ENCODE assay signal across 8 cellular contexts in the genomic region with DNA sequence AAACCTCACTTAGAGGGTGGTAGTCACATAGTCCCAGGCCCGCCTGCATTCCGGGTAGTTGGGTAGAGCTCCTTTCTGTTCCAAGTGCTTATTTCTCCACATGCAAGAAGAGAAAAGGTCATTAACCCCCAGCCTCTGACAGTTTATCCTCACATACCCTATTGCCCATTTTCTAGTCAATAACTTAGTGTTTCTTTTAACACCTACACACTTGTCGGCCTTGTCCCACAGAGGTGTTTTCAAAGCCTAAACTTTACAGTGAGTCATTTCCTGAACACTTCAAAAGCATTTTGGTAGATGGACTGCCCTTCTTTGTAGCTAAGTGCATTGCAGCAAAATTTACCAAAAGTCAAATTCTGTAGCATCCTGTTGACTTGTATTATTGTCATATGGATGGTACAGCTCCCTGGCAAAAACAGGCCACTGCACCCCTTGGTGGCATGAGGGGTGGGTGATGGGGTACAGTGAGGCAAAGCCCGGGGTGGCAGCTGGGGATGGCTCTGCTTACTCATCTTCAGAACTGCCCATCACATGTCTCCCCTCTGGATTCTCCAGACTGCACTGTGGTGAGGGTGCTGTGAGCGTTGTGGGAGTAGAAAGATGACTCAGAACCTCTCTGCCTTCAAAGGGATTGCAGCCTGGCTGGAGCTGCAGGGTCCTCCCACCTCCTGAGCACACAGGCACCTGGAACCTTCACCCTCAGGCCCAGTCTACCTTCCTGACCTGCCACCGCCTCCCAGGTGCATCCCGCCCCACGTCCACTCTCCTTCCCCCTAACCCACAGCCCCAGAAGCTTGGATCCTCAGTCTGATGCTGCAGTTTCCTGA. TPM values are rescaled to one million over a fixed set of nuclear protein-coding genes. Genes with fewer than 3 reads are reported as not detected.
DNase-seq lines count a peak whose midpoint lies in the region; ATAC-seq, FAIRE-seq and TF ChIP-seq lines count a peak whose summit lies in the region.

No MANE protein-coding gene starts in this region.

- H3K4me3 ChIP-seq in tibial artery, result no peak overlapping the region

- intact Hi-C loops in tibial artery (cut with DNase I; ENCODE audit: low total_unique reads), result no loop called here

- no peaks in the 10 kb centered on the region for H3K36me3 ChIP-seq in tibial artery

- no peak overlapping the region for H3K27ac ChIP-seq in tibial artery

- no peaks in the 10 kb centered on the region for H3K27me3 Mint-ChIP-seq in activated T-cell treated with anti-CD3 and anti-CD28 coated beads, Interleukin-2, amount 50 U/mL, for 4 hours (ENCODE audit: low read depth)

- no peak for TF ChIP-seq CTCF in GM10266 (IDR thresholded peaks at IDR 0.05; ENCODE audit: control insufficient read depth, insufficient read depth, low read depth, missing control alignments)
- no peak for TF ChIP-seq CTCF in tibial artery (IDR thresholded peaks at IDR 0.05)

- H3K36me3 Mint-ChIP-seq in activated T-cell treated with anti-CD3 and anti-CD28 coated beads, Interleukin-2, amount 50 U/mL, for 4 hours (ENCODE audit: insufficient read depth), result no peaks in the 10 kb centered on the region

- peaks cover 61% of the 10 kb centered on the region for H3K4me1 Mint-ChIP-seq in activated T-cell treated with anti-CD3 and anti-CD28 coated beads, Interleukin-2, amount 50 U/mL, for 4 hours (ENCODE audit: low read depth)

- H3K9me3 ChIP-seq in tibial artery, result no peaks in the 10 kb centered on the region

- no peaks in the 10 kb centered on the region for H3K9me3 Mint-ChIP-seq in activated T-cell treated with anti-CD3 and anti-CD28 coated beads, Interleukin-2, amount 50 U/mL, for 4 hours

- FAIRE-seq in HTR-8/SVneo (lab: Jason Lieb, UNC), result peak; percentile 62

- ATAC-seq in activated T-cell treated with anti-CD3 and anti-CD28 coated beads, Interleukin-2, amount 50 U/mL, for 4 hours, result peak; percentile 89

- peak overlapping the region; percentile 48 for H3K4me3 Mint-ChIP-seq in activated T-cell treated with anti-CD3 and anti-CD28 coated beads, Interleukin-2, amount 50 U/mL, for 4 hours

- peaks cover 0 to 32% of the 10 kb centered on the region in 2 donors for H3K27me3 ChIP-seq in tibial artery

- no peaks in the 10 kb centered on the region for H3K4me1 ChIP-seq in tibial artery

- peak; percentile 32 for DNase-seq in GM10266 (ENCODE audit: extremely low spot score)
- DNase-seq in HTR-8/SVneo (ENCODE audit: insufficient read length, low spot score), result peak; percentile 67
- peak; percentile 32 for DNase-seq in activated T-cell treated with anti-CD3 and anti-CD28 coated beads, Interleukin-2, amount 50 U/mL, for 4 hours
- peak; percentile 17 for DNase-seq in inferior parietal cortex (ENCODE audit: extremely low spot score)
- DNase-seq in stimulated activated CD8-positive, alpha-beta memory T cell treated with anti-CD3 and anti-CD28 coated beads, Interleukin-2, amount 100 ng/mL, for 1 hour (ENCODE audit: low read depth in 2 of 2), result peak; percentile 19 to 27
- no peak for DNase-seq in tibial artery
- DNase-seq in SIG-M5 treated with dmso at 0.1 percent for 504 hours (lab: John Stamatoyannopoulos, UW; ENCODE audit: unreplicated experiment), result no peak
- DNase-seq in NCI-H146 treated with DMSO at 0.1 percent for 48 hours (lab: John Stamatoyannopoulos, UW; ENCODE audit: unreplicated experiment), result no peak

RNA-seq across cellular contexts. Expression of a gene that starts 45.8 kb away (rescaled TPM):
- total RNA-seq in activated T-cell treated with anti-CD3 and anti-CD28 coated beads, Interleukin-2, amount 50 U/mL, for 4 hours, result not detected

Comparison
In these comparisons a context has a peak if more than half of its experiments do, and no peak if none do; other contexts are left out.
1. DNase-seq: peak in GM10266 (single experiment), HTR-8/SVneo (single experiment), activated T-cell treated with anti-CD3 and anti-CD28 coated beads, Interleukin-2, amount 50 U/mL, for 4 hours (single experiment), inferior parietal cortex (single experiment) and stimulated activated CD8-positive, alpha-beta memory T cell treated with anti-CD3 and anti-CD28 coated beads, Interleukin-2, amount 100 ng/mL, for 1 hour (2 of 2); none in tibial artery (0 of 2), SIG-M5 treated with dmso at 0.1 percent for 504 hours (single experiment) and NCI-H146 treated with DMSO at 0.1 percent for 48 hours (single experiment).